1 cellular context compared by ENCODE assay signal in the genomic region with DNA sequence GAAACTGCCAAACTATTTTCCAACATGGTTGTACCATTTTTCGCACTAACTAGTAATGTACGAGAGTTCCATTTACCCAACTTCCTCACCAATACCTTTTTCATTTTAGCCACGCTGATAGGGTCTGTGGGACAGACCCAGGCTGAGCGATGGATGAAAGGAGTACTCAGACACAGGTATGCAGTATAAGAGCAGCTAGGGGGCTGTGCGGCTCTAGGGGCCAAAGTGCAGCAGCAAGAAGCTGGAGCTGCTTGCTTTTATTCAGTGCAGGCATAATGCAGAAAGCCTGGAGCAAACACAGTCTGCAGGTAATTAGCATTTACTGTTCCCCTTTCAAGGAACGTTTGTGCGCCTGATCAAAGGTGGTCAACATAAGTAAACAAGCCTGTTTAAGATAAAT.
TF ChIP-seq lines count a peak whose summit lies in the region.

No MANE protein-coding gene starts in this region.

TF ChIP-seq in GM23338, 12 proteins besides CTCF, POLR2A, EP300 and RAD21 (continued from another document):
- TF ChIP-seq CREB1 (CRISPR knock-in tag; IDR thresholded peaks at IDR 0.05; ENCODE audit: low read depth) (no peak), EZH2 (IDR thresholded peaks at IDR 0.05; ENCODE audit: low read depth, unreplicated experiment) (no peak), ZNF331 (CRISPR knock-in tag; IDR thresholded peaks at IDR 0.05; ENCODE audit: low read depth) (no peak), JUNB (IDR thresholded peaks at IDR 0.05; ENCODE audit: unreplicated experiment) (no peak), ZNF462 (CRISPR knock-in tag; IDR thresholded peaks at IDR 0.05) (no peak), ZNF114 (CRISPR knock-in tag; IDR thresholded peaks at IDR 0.05) (no peak)
- TF ChIP-seq, protein P1, sequence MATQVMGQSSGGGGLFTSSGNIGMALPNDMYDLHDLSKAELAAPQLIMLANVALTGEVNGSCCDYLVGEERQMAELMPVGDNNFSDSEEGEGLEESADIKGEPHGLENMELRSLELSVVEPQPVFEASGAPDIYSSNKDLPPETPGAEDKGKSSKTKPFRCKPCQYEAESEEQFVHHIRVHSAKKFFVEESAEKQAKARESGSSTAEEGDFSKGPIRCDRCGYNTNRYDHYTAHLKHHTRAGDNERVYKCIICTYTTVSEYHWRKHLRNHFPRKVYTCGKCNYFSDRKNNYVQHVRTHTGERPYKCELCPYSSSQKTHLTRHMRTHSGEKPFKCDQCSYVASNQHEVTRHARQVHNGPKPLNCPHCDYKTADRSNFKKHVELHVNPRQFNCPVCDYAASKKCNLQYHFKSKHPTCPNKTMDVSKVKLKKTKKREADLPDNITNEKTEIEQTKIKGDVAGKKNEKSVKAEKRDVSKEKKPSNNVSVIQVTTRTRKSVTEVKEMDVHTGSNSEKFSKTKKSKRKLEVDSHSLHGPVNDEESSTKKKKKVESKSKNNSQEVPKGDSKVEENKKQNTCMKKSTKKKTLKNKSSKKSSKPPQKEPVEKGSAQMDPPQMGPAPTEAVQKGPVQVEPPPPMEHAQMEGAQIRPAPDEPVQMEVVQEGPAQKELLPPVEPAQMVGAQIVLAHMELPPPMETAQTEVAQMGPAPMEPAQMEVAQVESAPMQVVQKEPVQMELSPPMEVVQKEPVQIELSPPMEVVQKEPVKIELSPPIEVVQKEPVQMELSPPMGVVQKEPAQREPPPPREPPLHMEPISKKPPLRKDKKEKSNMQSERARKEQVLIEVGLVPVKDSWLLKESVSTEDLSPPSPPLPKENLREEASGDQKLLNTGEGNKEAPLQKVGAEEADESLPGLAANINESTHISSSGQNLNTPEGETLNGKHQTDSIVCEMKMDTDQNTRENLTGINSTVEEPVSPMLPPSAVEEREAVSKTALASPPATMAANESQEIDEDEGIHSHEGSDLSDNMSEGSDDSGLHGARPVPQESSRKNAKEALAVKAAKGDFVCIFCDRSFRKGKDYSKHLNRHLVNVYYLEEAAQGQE (IDR thresholded peaks at IDR 0.05; ENCODE audit: unreplicated experiment), result no peak
